ENCODE assay signal across 8 cellular contexts in genomic region chr12:121805800-121806555, GRCh38. TPM values are rescaled to one million over a fixed set of nuclear protein-coding genes. Genes with fewer than 3 reads are reported as not detected.
DNase-seq lines count a peak whose midpoint lies in the region; ATAC-seq and TF ChIP-seq lines count a peak whose summit lies in the region.

No MANE protein-coding gene starts in this region.

- peak; percentile 40 for DNase-seq in stimulated activated CD4-positive, alpha-beta T cell treated with anti-CD3 and anti-CD28 coated beads, Interleukin-15, amount 100 ng/mL, for 24 hours
- no peak for DNase-seq in stimulated activated CD4-positive, alpha-beta T cell treated with anti-CD3 and anti-CD28 coated beads, Interleukin-2, amount 100 ng/mL, for 48 hours
- no peak for DNase-seq in activated naive CD4-positive, alpha-beta T cell treated with anti-CD3 and anti-CD28 coated beads, Interleukin-2, amount 50 U/mL, for 72 hours (ENCODE audit: low spot score in 2 of 2)
- DNase-seq in kidney tubule cell (ENCODE audit: low spot score) (peak; percentile 8), testis (no peak), superior temporal gyrus (ENCODE audit: extremely low spot score) (no peak)

- H3K4me3 ChIP-seq in testis: peak overlapping the region; percentile 83 to 87

- no peaks in the 10 kb centered on the region for H3K27me3 ChIP-seq in testis

- no peak for TF ChIP-seq CTCF in testis (IDR thresholded peaks at IDR 0.05)

- H3K36me3 ChIP-seq in testis (ENCODE audit: low read depth, missing control alignments): no peaks in the 10 kb centered on the region

- TF ChIP-seq POLR2A in testis (IDR thresholded peaks at IDR 0.05): no peak

- peak overlapping the region; percentile 50 to 99 for H3K27ac ChIP-seq in testis

- intact Hi-C loops in testis (cut with DNase I; ENCODE audit: low total_unique reads): no loop called here

- peaks cover 34 to 43% of the 10 kb centered on the region in 2 donors for H3K36me3 Mint-ChIP-seq in activated naive CD4-positive, alpha-beta T cell treated with anti-CD3 and anti-CD28 coated beads, Interleukin-2, amount 50 U/mL, for 72 hours

- peaks cover 35% of the 10 kb centered on the region for H3K4me1 ChIP-seq in testis

- H3K27ac Mint-ChIP-seq in activated naive CD4-positive, alpha-beta T cell treated with anti-CD3 and anti-CD28 coated beads, Interleukin-2, amount 50 U/mL, for 72 hours: peak overlapping the region; percentile 75 to 88

- H3K9me3 ChIP-seq in testis: no peaks in the 10 kb centered on the region

- 3 to 7% methylated on average over 23 of the region's 23 CpGs for WGBS in testis, 2 donors

- no peak for ATAC-seq in activated naive CD4-positive, alpha-beta T cell treated with anti-CD3 and anti-CD28 coated beads, Interleukin-2, amount 50 U/mL, for 72 hours
- ATAC-seq in GM18907 (IDR thresholded peaks at IDR 0.05; ENCODE audit: unreplicated experiment) (no peak), GM21447 (IDR thresholded peaks at IDR 0.05; ENCODE audit: unreplicated experiment) (no peak)

- H3K9me3 Mint-ChIP-seq in activated naive CD4-positive, alpha-beta T cell treated with anti-CD3 and anti-CD28 coated beads, Interleukin-2, amount 50 U/mL, for 72 hours: no peaks in the 10 kb centered on the region

RNA-seq across cellular contexts. Expression of gene SETD1B, which starts 2.2 kb away (rescaled TPM):
- total RNA-seq in activated naive CD4-positive, alpha-beta T cell treated with anti-CD3 and anti-CD28 coated beads, Interleukin-2, amount 50 U/mL, for 72 hours: 10 to 100 TPM; 13.8 to 16.7 TPM
- 10 to 100 TPM; 23.1 to 23.3 TPM for total RNA-seq in testis
- polyA plus RNA-seq in testis (ENCODE audit: insufficient read depth, low read depth, low replicate concordance): 18.9 TPM

RNA-seq across cellular contexts. Expression of gene RHOF, which starts 12.5 kb away (rescaled TPM):
- 10 to 100 TPM; 95.3 to 96.2 TPM for total RNA-seq in activated naive CD4-positive, alpha-beta T cell treated with anti-CD3 and anti-CD28 coated beads, Interleukin-2, amount 50 U/mL, for 72 hours
- 10 to 100 TPM; 18.0 to 20.5 TPM for total RNA-seq in testis
- 16.9 TPM for polyA plus RNA-seq in testis (ENCODE audit: insufficient read depth, low read depth, low replicate concordance)

RNA-seq across cellular contexts. Expression of gene HPD, which starts 52.7 kb away (rescaled TPM):
- total RNA-seq in activated naive CD4-positive, alpha-beta T cell treated with anti-CD3 and anti-CD28 coated beads, Interleukin-2, amount 50 U/mL, for 72 hours: under 1 TPM in 1 of 2 donors, not detected in 1; 0.16 TPM
- 10 to 100 TPM in 1 of 2 donors, 1 to 10 TPM in 1; 5.9 to 10.6 TPM for total RNA-seq in testis
- 11.6 TPM for polyA plus RNA-seq in testis (ENCODE audit: insufficient read depth, low read depth, low replicate concordance)

Comparison
In these comparisons a context has a peak if more than half of its experiments do, and no peak if none do; other contexts are left out.
1. DNase-seq: peak in stimulated activated CD4-positive, alpha-beta T cell treated with anti-CD3 and anti-CD28 coated beads, Interleukin-15, amount 100 ng/mL, for 24 hours (single experiment) and kidney tubule cell (single experiment); none in stimulated activated CD4-positive, alpha-beta T cell treated with anti-CD3 and anti-CD28 coated beads, Interleukin-2, amount 100 ng/mL, for 48 hours (0 of 2), activated naive CD4-positive, alpha-beta T cell treated with anti-CD3 and anti-CD28 coated beads, Interleukin-2, amount 50 U/mL, for 72 hours (0 of 2), testis (single experiment) and superior temporal gyrus (single experiment).
2. RNA of gene RHOF, which starts 12.5 kb away (total RNA-seq): 95.3 to 96.2 TPM in activated naive CD4-positive, alpha-beta T cell treated with anti-CD3 and anti-CD28 coated beads, Interleukin-2, amount 50 U/mL, for 72 hours; 18.0 to 20.5 TPM in testis; every median in the first group is over 4 times any median in the second.
3. RNA of gene HPD, which starts 52.7 kb away (total RNA-seq): 5.9 to 10.6 TPM in testis; 0.16 TPM in activated naive CD4-positive, alpha-beta T cell treated with anti-CD3 and anti-CD28 coated beads, Interleukin-2, amount 50 U/mL, for 72 hours; every median in the first group is over 4 times any median in the second.